31 cellular contexts compared by ENCODE assay signal in genomic region chr12:62249419-62249818, GRCh38.
"Had no signal": no experiment of that assay in that cellular context is flagged by ENCODE, and none has a peak within 500 bp of the region (broad histone marks: within the 10 kb centered on the region; RNA-seq: fewer than 3 reads in every experiment).

No MANE protein-coding gene starts in this region.

- H3K27ac Mint-ChIP-seq: activated CD4-positive, alpha-beta memory T cell treated with anti-CD3 and anti-CD28 coated beads, Interleukin-2, amount 10 ng/mL, durations not matched to agents 7 days and 5 days; activated CD8-positive, alpha-beta memory T cell treated with anti-CD3 and anti-CD28 coated beads, Interleukin-2, amount 10 ng/mL, durations not matched to agents 7 days and 5 days; activated naive CD4-positive, alpha-beta T cell treated with anti-CD3 and anti-CD28 coated beads, Interleukin-2, amount 10 ng/mL, durations not matched to agents 7 days and 5 days; activated naive CD8-positive, alpha-beta T cell; activated naive CD8-positive, alpha-beta T cell treated with anti-CD3 and anti-CD28 coated beads, Interleukin-2, amount 50 U/mL, for 24 hours; T-helper 17 cell had no signal

- H3K4me3 ChIP-seq: cardiac muscle cell, SJCRH30, SK-N-MC had no signal

- H3K9me3 ChIP-seq: SJCRH30 had no signal

- H3K4me3 Mint-ChIP-seq: activated CD4-positive, alpha-beta memory T cell treated with anti-CD3 and anti-CD28 coated beads, Interleukin-2, amount 10 ng/mL, durations not matched to agents 7 days and 5 days; activated CD8-positive, alpha-beta memory T cell treated with anti-CD3 and anti-CD28 coated beads, Interleukin-2, amount 10 ng/mL, durations not matched to agents 7 days and 5 days; activated naive CD4-positive, alpha-beta T cell treated with anti-CD3 and anti-CD28 coated beads, Interleukin-2, amount 10 ng/mL, durations not matched to agents 7 days and 5 days; activated naive CD8-positive, alpha-beta T cell; activated naive CD8-positive, alpha-beta T cell treated with anti-CD3 and anti-CD28 coated beads, Interleukin-2, amount 50 U/mL, for 24 hours; central memory CD8-positive, alpha-beta T cell; T-helper 17 cell had no signal

- H3K27ac ChIP-seq: brain microvascular endothelial cell, cardiac muscle cell, SJCRH30, SK-N-MC, WERI-Rb-1 had no signal

- H3K36me3 ChIP-seq: brain microvascular endothelial cell, cardiac muscle cell, SJCRH30, WERI-Rb-1 had no signal

- DNase-seq: activated CD4-positive, alpha-beta memory T cell treated with anti-CD3 and anti-CD28 coated beads, Interleukin-2, amount 10 ng/mL, durations not matched to agents 7 days and 5 days; activated CD4-positive, alpha-beta T cell treated with anti-CD3 and anti-CD28 coated beads for 1 hour; activated CD4-positive, alpha-beta T cell treated with anti-CD3 and anti-CD28 coated beads for 48 hours; activated CD4-positive, CD25-positive, alpha-beta regulatory T cell; activated CD8-positive, alpha-beta memory T cell treated with anti-CD3 and anti-CD28 coated beads for 24 hours; activated CD8-positive, alpha-beta memory T cell treated with anti-CD3 and anti-CD28 coated beads, Interleukin-2, amount 10 ng/mL, durations not matched to agents 7 days and 5 days; activated CD8-positive, alpha-beta memory T cell treated with anti-CD3 and anti-CD28 coated beads, Interleukin-2, amount 50 U/mL, for 48 hours; activated effector memory CD4-positive, alpha-beta T cell treated with Interleukin-2 at 50 U/mL for 16 hours; activated naive CD4-positive, alpha-beta T cell treated with anti-CD3 and anti-CD28 coated beads, Interleukin-2, amount 10 ng/mL, durations not matched to agents 7 days and 5 days; activated naive CD8-positive, alpha-beta T cell treated with anti-CD3 and anti-CD28 coated beads, Interleukin-2, amount 50 U/mL, for 24 hours; activated T-cell treated with anti-CD3 and anti-CD28 coated beads, Interleukin-2, amount 50 U/mL, for 48 hours; amniotic stem cell; aorta; NCI-H1105; NCI-H1417 treated with DMSO at 0.1 percent for 48 hours; NCI-H187 treated with DMSO at 0.1 percent for 48 hours; NCI-H2081; NCI-H2171 treated with DMSO at 0.1 percent for 48 hours; NCI-H2227 treated with DMSO at 0.1 percent for 48 hours; NCI-H446 treated with DMSO at 0.1 percent for 48 hours; NCI-H524; NCI-H69; Right ventricle myocardium superior; SJCRH30; T-helper 17 cell; WERI-Rb-1 had no signal

- H3K27me3 ChIP-seq: brain microvascular endothelial cell, cardiac muscle cell, SJCRH30 had no signal

- ATAC-seq: activated CD8-positive, alpha-beta memory T cell treated with anti-CD3 and anti-CD28 coated beads, Interleukin-2, amount 10 ng/mL, durations not matched to agents 7 days and 5 days; activated naive CD8-positive, alpha-beta T cell treated with anti-CD3 and anti-CD28 coated beads, Interleukin-2, amount 50 U/mL, for 24 hours; T-helper 17 cell had no signal

- H3K27me3 Mint-ChIP-seq: activated CD4-positive, alpha-beta memory T cell treated with anti-CD3 and anti-CD28 coated beads, Interleukin-2, amount 10 ng/mL, durations not matched to agents 7 days and 5 days; activated CD8-positive, alpha-beta memory T cell treated with anti-CD3 and anti-CD28 coated beads, Interleukin-2, amount 10 ng/mL, durations not matched to agents 7 days and 5 days; activated naive CD4-positive, alpha-beta T cell treated with anti-CD3 and anti-CD28 coated beads, Interleukin-2, amount 10 ng/mL, durations not matched to agents 7 days and 5 days; activated naive CD8-positive, alpha-beta T cell; central memory CD8-positive, alpha-beta T cell; T-helper 17 cell had no signal

- H3K9me3 Mint-ChIP-seq: activated naive CD8-positive, alpha-beta T cell treated with anti-CD3 and anti-CD28 coated beads, Interleukin-2, amount 50 U/mL, for 24 hours; central memory CD8-positive, alpha-beta T cell had no signal
